ENCODE assay signal across 7 cellular contexts in the genomic region with DNA sequence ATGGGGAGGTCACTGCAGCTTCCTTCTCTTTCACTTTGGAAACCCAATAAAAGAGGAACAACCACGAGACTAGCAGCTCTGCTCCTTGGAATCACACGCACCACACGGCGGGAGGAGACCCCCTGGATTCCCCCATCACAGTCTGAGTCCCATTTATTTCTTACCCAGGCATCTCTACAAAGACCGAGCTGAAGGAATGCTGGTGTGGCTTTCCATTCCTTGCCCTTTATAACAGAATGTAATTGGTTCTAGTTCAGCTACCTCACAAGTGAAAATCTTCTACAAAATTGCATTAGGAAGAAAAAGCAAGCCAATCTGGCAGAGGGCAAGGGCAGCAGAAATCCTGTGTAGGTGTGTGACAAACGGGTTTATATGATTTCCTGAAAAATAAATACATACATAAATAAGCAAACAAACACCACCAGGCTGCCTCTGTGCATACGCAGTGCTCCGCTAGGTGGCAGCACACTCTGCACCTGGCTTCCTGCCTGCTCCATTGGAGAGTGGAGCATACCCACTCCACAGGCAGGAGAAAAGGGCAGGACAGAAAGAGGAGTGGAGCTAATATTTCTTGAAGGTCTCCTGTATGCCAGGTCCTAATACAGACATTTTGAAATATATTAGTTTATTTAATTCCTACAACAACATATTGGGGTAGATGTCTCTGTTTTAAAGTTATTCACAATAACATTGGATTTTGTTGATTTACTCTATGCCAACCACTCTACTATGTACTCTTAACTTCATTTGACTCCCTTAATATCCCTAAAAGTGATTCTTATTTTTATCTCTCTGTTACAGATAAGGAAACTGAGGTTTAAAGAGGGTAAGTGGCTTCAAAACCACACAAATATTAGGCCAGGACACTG.
DNase-seq lines count a peak whose midpoint lies in the region; ATAC-seq and TF ChIP-seq lines count a peak whose summit lies in the region.

No MANE protein-coding gene starts in this region.

- peak; percentile 97 for ATAC-seq in HG03097 (IDR thresholded peaks at IDR 0.05; ENCODE audit: low FRiP score, unreplicated experiment)

- peak; percentile 48 for DNase-seq in EH (ENCODE audit: low read depth)
- DNase-seq in GM19238 (ENCODE audit: insufficient read length, low spot score) = peak; percentile 4
- DNase-seq in NCI-H748 (lab: John Stamatoyannopoulos, UW; ENCODE audit: unreplicated experiment) = peak; percentile 52
- DNase-seq in astrocyte of the cerebellum (ENCODE audit: low read depth) = no peak
- DNase-seq in iPS-NIHi7 (ENCODE audit: extremely low spot score) = peak; percentile 65
- peak; percentile 6 for DNase-seq in stimulated activated CD4-positive, alpha-beta T cell treated with anti-CD3 and anti-CD28 coated beads, Interleukin-4, amount 100 ng/mL, for 24 hours

- in situ Hi-C loops in astrocyte of the cerebellum (cut with HindIII; ENCODE audit: low sequenced_read_pairs) = no loop called here

- peak; percentile 90 for TF ChIP-seq CTCF in astrocyte of the cerebellum (IDR thresholded peaks at IDR 0.05; ENCODE audit: low read depth, low read length, missing control alignments)

- H3K4me3 ChIP-seq in astrocyte of the cerebellum (ENCODE audit: low read depth, low read length) = no peak overlapping the region
